8 cellular contexts compared by ENCODE assay signal in the genomic region with DNA sequence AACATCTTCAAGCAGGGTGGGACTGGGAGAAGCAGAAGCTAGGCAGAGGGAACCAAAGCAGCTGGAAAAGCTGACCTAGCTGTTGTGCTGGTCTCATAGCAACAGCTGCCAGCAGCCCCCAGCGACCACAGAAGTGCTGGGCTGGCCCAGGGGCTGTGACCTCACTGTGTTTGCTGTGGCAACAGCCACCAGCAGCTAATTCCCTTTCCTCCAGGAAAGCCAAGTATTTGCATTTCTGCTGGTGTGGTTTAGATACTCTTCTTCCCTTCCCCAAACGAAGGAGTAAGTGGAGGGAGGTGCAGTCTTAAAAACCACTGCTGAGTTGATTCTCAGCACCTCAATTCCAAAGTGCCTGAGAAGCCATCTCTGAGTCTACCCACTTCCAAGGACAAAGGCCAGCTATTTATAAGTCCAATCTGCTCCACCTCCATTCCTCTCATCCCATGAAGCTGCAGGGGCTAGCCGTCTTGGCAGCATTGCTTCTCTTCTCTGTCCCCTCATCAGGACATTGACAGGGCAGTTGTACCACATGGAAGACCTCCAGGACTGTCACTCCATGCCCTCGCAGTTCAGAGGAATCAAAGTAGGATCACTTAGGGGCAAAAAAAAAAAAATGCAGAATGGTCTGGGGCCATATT. TPM values are rescaled to one million over a fixed set of nuclear protein-coding genes. Genes with fewer than 3 reads are reported as not detected.
DNase-seq lines count a peak whose midpoint lies in the region; ATAC-seq and TF ChIP-seq lines count a peak whose summit lies in the region.

No MANE protein-coding gene starts in this region.

- peak; percentile 91 for DNase-seq in AG08396 (ENCODE audit: low spot score)
- DNase-seq in effector memory CD8-positive, alpha-beta T cell: peak in 2 of 3 experiments; percentile 62 to 64
- DNase-seq in myocyte (ENCODE audit: low read depth): peak; percentile 97
- DNase-seq in NCI-H1694 (lab: John Stamatoyannopoulos, UW): no peak
- DNase-seq in NCI-H2171 (lab: John Stamatoyannopoulos, UW): no peak

- H3K36me3 Mint-ChIP-seq in effector memory CD8-positive, alpha-beta T cell (ENCODE audit: insufficient read depth): peaks cover 98% of the 10 kb centered on the region

- H3K4me1 Mint-ChIP-seq in effector memory CD8-positive, alpha-beta T cell (ENCODE audit: low read depth in 2 of 2): peaks cover 64 to 81% of the 10 kb centered on the region in 2 donors

- no peaks in the 10 kb centered on the region for H3K9me3 Mint-ChIP-seq in effector memory CD8-positive, alpha-beta T cell

- H3K27ac Mint-ChIP-seq in effector memory CD8-positive, alpha-beta T cell: peak overlapping the region; percentile 94 to 97

- H3K4me3 Mint-ChIP-seq in effector memory CD8-positive, alpha-beta T cell: peak overlapping the region; percentile 63

- no peaks in the 10 kb centered on the region for H3K27me3 Mint-ChIP-seq in effector memory CD8-positive, alpha-beta T cell

- peak; percentile 19 for ATAC-seq in GM18873 (IDR thresholded peaks at IDR 0.05; ENCODE audit: low FRiP score, unreplicated experiment)
- peak; percentile 56 for ATAC-seq in SK-N-SH treated with all-trans-retinoic acid at 6 μM for 48 hours
- ATAC-seq in effector memory CD8-positive, alpha-beta T cell (replicated peaks): peak; percentile 49
- no peak for ATAC-seq in GM21447 (IDR thresholded peaks at IDR 0.05; ENCODE audit: unreplicated experiment)

TF ChIP-seq in SK-N-SH treated with all-trans-retinoic acid at 6 μM for 48 hours, 23 proteins besides CTCF, POLR2A, EP300 and RAD21:
- TF ChIP-seq ZNF8 (CRISPR knock-in tag; IDR thresholded peaks at IDR 0.05) (no peak), ZC3H10 (CRISPR knock-in tag; IDR thresholded peaks at IDR 0.05) (no peak), BACH2 (CRISPR knock-in tag; IDR thresholded peaks at IDR 0.05; ENCODE audit: borderline replicate concordance) (no peak), CSDC2 (CRISPR knock-in tag; IDR thresholded peaks at IDR 0.05) (no peak), PPARA (CRISPR knock-in tag; IDR thresholded peaks at IDR 0.05; ENCODE audit: borderline replicate concordance) (no peak), TOX (CRISPR knock-in tag; IDR thresholded peaks at IDR 0.05; ENCODE audit: borderline replicate concordance) (no peak), ESRRG (CRISPR knock-in tag; IDR thresholded peaks at IDR 0.05) (no peak), TCF4 (CRISPR knock-in tag; IDR thresholded peaks at IDR 0.05; ENCODE audit: borderline replicate concordance) (no peak), SNAI2 (CRISPR knock-in tag; IDR thresholded peaks at IDR 0.05) (no peak), ARNTL (CRISPR knock-in tag; IDR thresholded peaks at IDR 0.05; ENCODE audit: borderline replicate concordance, low read depth) (no peak), GLIS3 (CRISPR knock-in tag; IDR thresholded peaks at IDR 0.05) (no peak), OSR1 (CRISPR knock-in tag; IDR thresholded peaks at IDR 0.05) (no peak), ZFP30 (CRISPR knock-in tag; IDR thresholded peaks at IDR 0.05) (no peak), ISL1 (CRISPR knock-in tag; IDR thresholded peaks at IDR 0.05) (no peak), ZNF565 (CRISPR knock-in tag; conservative IDR thresholded peaks at IDR 0.05; ENCODE audit: low read depth) (no peak), RARB (CRISPR knock-in tag; IDR thresholded peaks at IDR 0.05) (no peak)
- TF ChIP-seq, protein P1, sequence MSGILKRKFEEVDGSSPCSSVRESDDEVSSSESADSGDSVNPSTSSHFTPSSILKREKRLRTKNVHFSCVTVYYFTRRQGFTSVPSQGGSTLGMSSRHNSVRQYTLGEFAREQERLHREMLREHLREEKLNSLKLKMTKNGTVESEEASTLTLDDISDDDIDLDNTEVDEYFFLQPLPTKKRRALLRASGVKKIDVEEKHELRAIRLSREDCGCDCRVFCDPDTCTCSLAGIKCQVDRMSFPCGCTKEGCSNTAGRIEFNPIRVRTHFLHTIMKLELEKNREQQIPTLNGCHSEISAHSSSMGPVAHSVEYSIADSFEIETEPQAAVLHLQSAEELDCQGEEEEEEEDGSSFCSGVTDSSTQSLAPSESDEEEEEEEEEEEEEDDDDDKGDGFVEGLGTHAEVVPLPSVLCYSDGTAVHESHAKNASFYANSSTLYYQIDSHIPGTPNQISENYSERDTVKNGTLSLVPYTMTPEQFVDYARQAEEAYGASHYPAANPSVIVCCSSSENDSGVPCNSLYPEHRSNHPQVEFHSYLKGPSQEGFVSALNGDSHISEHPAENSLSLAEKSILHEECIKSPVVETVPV (CRISPR knock-in tag; IDR thresholded peaks at IDR 0.05): no peak
- TF ChIP-seq, protein P2, sequence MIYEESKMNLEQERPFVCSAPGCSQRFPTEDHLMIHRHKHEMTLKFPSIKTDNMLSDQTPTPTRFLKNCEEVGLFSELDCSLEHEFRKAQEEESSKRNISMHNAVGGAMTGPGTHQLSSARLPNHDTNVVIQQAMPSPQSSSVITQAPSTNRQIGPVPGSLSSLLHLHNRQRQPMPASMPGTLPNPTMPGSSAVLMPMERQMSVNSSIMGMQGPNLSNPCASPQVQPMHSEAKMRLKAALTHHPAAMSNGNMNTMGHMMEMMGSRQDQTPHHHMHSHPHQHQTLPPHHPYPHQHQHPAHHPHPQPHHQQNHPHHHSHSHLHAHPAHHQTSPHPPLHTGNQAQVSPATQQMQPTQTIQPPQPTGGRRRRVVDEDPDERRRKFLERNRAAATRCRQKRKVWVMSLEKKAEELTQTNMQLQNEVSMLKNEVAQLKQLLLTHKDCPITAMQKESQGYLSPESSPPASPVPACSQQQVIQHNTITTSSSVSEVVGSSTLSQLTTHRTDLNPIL (CRISPR knock-in tag; IDR thresholded peaks at IDR 0.05; ENCODE audit: low read depth): no peak
- TF ChIP-seq, protein P3, sequence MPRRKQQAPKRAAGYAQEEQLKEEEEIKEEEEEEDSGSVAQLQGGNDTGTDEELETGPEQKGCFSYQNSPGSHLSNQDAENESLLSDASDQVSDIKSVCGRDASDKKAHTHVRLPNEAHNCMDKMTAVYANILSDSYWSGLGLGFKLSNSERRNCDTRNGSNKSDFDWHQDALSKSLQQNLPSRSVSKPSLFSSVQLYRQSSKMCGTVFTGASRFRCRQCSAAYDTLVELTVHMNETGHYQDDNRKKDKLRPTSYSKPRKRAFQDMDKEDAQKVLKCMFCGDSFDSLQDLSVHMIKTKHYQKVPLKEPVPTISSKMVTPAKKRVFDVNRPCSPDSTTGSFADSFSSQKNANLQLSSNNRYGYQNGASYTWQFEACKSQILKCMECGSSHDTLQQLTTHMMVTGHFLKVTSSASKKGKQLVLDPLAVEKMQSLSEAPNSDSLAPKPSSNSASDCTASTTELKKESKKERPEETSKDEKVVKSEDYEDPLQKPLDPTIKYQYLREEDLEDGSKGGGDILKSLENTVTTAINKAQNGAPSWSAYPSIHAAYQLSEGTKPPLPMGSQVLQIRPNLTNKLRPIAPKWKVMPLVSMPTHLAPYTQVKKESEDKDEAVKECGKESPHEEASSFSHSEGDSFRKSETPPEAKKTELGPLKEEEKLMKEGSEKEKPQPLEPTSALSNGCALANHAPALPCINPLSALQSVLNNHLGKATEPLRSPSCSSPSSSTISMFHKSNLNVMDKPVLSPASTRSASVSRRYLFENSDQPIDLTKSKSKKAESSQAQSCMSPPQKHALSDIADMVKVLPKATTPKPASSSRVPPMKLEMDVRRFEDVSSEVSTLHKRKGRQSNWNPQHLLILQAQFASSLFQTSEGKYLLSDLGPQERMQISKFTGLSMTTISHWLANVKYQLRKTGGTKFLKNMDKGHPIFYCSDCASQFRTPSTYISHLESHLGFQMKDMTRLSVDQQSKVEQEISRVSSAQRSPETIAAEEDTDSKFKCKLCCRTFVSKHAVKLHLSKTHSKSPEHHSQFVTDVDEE (CRISPR knock-in tag; IDR thresholded peaks at IDR 0.05): no peak
- TF ChIP-seq, protein P4, sequence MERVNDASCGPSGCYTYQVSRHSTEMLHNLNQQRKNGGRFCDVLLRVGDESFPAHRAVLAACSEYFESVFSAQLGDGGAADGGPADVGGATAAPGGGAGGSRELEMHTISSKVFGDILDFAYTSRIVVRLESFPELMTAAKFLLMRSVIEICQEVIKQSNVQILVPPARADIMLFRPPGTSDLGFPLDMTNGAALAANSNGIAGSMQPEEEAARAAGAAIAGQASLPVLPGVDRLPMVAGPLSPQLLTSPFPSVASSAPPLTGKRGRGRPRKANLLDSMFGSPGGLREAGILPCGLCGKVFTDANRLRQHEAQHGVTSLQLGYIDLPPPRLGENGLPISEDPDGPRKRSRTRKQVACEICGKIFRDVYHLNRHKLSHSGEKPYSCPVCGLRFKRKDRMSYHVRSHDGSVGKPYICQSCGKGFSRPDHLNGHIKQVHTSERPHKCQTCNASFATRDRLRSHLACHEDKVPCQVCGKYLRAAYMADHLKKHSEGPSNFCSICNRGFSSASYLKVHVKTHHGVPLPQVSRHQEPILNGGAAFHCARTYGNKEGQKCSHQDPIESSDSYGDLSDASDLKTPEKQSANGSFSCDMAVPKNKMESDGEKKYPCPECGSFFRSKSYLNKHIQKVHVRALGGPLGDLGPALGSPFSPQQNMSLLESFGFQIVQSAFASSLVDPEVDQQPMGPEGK (CRISPR knock-in tag; IDR thresholded peaks at IDR 0.05; ENCODE audit: borderline replicate concordance): no peak

RNA-seq across cellular contexts. Expression of a gene that starts 11.5 kb away (rescaled TPM):
- 16.0 and 17.4 TPM in 2 replicates for total RNA-seq in myocyte
- polyA plus RNA-seq in myocyte (2012): 19.4 TPM

RNA-seq across cellular contexts. Expression of a gene that starts 34.3 kb away (rescaled TPM):
- total RNA-seq in myocyte: 78.6 and 81.4 TPM in 2 replicates
- polyA plus RNA-seq in myocyte (2012): 112 TPM

RNA-seq across cellular contexts. Expression of a gene that starts 55.3 kb away (rescaled TPM):
- 12.3 and 17.1 TPM in 2 replicates for total RNA-seq in myocyte
- polyA plus RNA-seq in myocyte (2012): 84.2 TPM

Comparison
In these comparisons a context has a peak if more than half of its experiments do, and no peak if none do; other contexts are left out.
1. DNase-seq: peak in AG08396 (single experiment), effector memory CD8-positive, alpha-beta T cell (2 of 3) and myocyte (single experiment); none in NCI-H1694 (single experiment) and NCI-H2171 (single experiment).